Comparison of ENCODE assay signal across 25 cellular contexts in genomic region chr3:190734490-190734889, GRCh38.
"Had no signal": no experiment of that assay in that cellular context is flagged by ENCODE, and none has a peak within 500 bp of the region (broad histone marks: within the 10 kb centered on the region; RNA-seq: fewer than 3 reads in every experiment).

No MANE protein-coding gene starts in this region.

- H3K4me1 ChIP-seq: adrenal gland, Peyer's patch, SJCRH30 had no signal

- H3K27ac ChIP-seq: adrenal gland, Peyer's patch, RWPE1, SJCRH30 had no signal

- H3K36me3 ChIP-seq: adrenal gland, Peyer's patch, SJCRH30 had no signal

- H3K4me3 ChIP-seq: adrenal gland, Peyer's patch, SJCRH30 had no signal

- DNase-seq: activated CD4-positive, alpha-beta T cell treated with anti-CD3 and anti-CD28 coated beads for 48 hours; activated CD4-positive, alpha-beta T cell treated with anti-CD3 and anti-CD28 coated beads, Interleukin-2, amount 50 U/mL, for 4 hours; activated CD4-positive, CD25-positive, alpha-beta regulatory T cell treated with anti-CD3 and anti-CD28 coated beads, Interleukin-2, amount 50 U/mL, for 72 hours; activated CD8-positive, alpha-beta memory T cell treated with anti-CD3 and anti-CD28 coated beads, Interleukin-2, amount 50 U/mL, for 48 hours; activated CD8-positive, alpha-beta T cell treated with anti-CD3 and anti-CD28 coated beads, Interleukin-2, amount 10 ng/mL, durations not matched to agents 7 days and 5 days; activated naive CD4-positive, alpha-beta T cell treated with anti-CD3 and anti-CD28 coated beads, Interleukin-2, amount 50 U/mL, for 16 hours; activated naive CD8-positive, alpha-beta T cell treated with anti-CD3 and anti-CD28 coated beads, Interleukin-2, amount 10 ng/mL, durations not matched to agents 7 days and 5 days; activated T-cell treated with anti-CD3 and anti-CD28 coated beads, Interleukin-2, amount 50 U/mL, for 1 hour; adrenal gland; anterior cingulate cortex; cerebellar nuclear complex; NCI-H1092; NCI-H1417 treated with DMSO at 0.1 percent for 48 hours; NCI-H1694; NCI-H2029; NCI-H345; NCI-H510A; NCI-H69; OCI-M1; Peyer's patch; Right ventricle myocardium superior; SJCRH30; SK-N-SH had no signal

- ATAC-seq: activated CD8-positive, alpha-beta T cell treated with anti-CD3 and anti-CD28 coated beads, Interleukin-2, amount 10 ng/mL, durations not matched to agents 7 days and 5 days; WTC11 had no signal

- H3K27me3 ChIP-seq: adrenal gland, Peyer's patch, SJCRH30 had no signal

- H3K9me3 ChIP-seq: adrenal gland, Peyer's patch, SJCRH30, SK-N-SH had no signal
